ENCODE assay signal across 29 cellular contexts in the genomic region with DNA sequence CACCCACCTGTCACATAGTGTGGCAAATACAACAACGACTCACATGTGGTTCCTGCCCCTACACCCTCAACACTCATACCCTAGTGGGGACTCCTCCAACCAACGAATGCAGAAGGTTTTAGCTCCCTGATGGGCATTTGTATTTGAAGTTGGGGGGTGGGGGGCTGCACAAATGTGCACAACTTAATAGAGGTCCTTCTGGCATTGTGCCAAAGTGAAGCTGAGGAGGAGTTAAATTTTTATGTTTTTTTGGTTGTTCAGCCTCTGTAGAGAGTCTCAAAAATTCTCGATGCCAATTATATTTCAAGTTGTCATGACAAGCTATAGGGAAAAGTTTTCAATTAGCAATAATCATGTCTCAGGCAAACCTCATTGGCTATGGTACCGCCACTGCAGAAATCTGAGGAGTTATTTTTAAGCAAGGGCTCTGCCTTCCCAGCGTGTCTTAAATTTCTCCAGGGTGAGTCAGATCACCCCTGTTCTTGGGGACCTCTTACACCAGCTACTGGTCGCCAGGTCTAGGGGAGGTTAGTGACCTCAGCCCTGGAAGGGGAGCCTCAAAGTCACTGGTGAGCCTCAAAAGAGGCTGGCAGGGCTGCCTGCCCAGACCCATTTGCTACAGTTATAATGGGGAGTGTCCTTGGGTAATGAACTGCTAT.
DNase-seq lines count a peak whose midpoint lies in the region; ATAC-seq and TF ChIP-seq lines count a peak whose summit lies in the region.
"Had no signal": no experiment of that assay in that cellular context is flagged by ENCODE, and none has a peak within 500 bp of the region (broad histone marks: within the 10 kb centered on the region; RNA-seq: fewer than 3 reads in every experiment).

No MANE protein-coding gene starts in this region.

- WGBS in psoas muscle, 3 donors = 44 to 63% (median 50%) methylated on average over 6 of the region's 6 CpGs

- no peaks in the 10 kb centered on the region for H3K36me3 ChIP-seq in psoas muscle (ENCODE audit: insufficient read depth in 1 of 2, low read depth in 1 of 2)
- H3K36me3 ChIP-seq: esophagus muscularis mucosa, gastroesophageal sphincter, sigmoid colon, stomach, tibial artery had no signal

- H3K27ac Mint-ChIP-seq in activated CD4-positive, alpha-beta T cell treated with anti-CD3 and anti-CD28 coated beads, Interleukin-2, amount 10 ng/mL, durations not matched to agents 24 days and 14 days = peak overlapping the region; percentile 64
- peak overlapping the region; percentile 63 for H3K27ac Mint-ChIP-seq in activated T-helper 1 cell treated with anti-CD3 and anti-CD28 coated beads, Interleukin-12 subunit alpha, Interleukin-12 subunit beta, Interleukin-2, Interleukin-4 antibody, amounts not matched to agents 30 ng/mL and 10 ng/mL and 1 ng/mL, durations not matched to agents 14 hours and 24 hours and 36 hours
- H3K27ac Mint-ChIP-seq: B cell, endodermal cell, mesothelial cell of epicardium had no signal

- H3K4me1 Mint-ChIP-seq in activated CD4-positive, alpha-beta T cell treated with anti-CD3 and anti-CD28 coated beads, Interleukin-2, amount 10 ng/mL, durations not matched to agents 24 days and 14 days = peaks cover 33% of the 10 kb centered on the region
- H3K4me1 Mint-ChIP-seq in activated T-helper 1 cell treated with anti-CD3 and anti-CD28 coated beads, Interleukin-12 subunit alpha, Interleukin-12 subunit beta, Interleukin-2, Interleukin-4 antibody, amounts not matched to agents 30 ng/mL and 10 ng/mL and 1 ng/mL, durations not matched to agents 14 hours and 24 hours and 36 hours (ENCODE audit: low read depth) = peaks cover 30% of the 10 kb centered on the region
- H3K4me1 Mint-ChIP-seq: mesothelial cell of epicardium had no signal

- no peak overlapping the region for H3K4me3 Mint-ChIP-seq in activated CD4-positive, alpha-beta T cell treated with anti-CD3 and anti-CD28 coated beads, Interleukin-2, amount 10 ng/mL, durations not matched to agents 24 days and 14 days
- no peak overlapping the region for H3K4me3 Mint-ChIP-seq in activated T-helper 1 cell treated with anti-CD3 and anti-CD28 coated beads, Interleukin-12 subunit alpha, Interleukin-12 subunit beta, Interleukin-2, Interleukin-4 antibody, amounts not matched to agents 30 ng/mL and 10 ng/mL and 1 ng/mL, durations not matched to agents 14 hours and 24 hours and 36 hours
- H3K4me3 Mint-ChIP-seq: endodermal cell, mesothelial cell of epicardium had no signal

- DNase-seq in activated CD4-positive, alpha-beta T cell treated with anti-CD3 and anti-CD28 coated beads, Interleukin-2, amount 10 ng/mL, durations not matched to agents 24 days and 14 days = no peak
- no peak for DNase-seq in activated CD4-positive, alpha-beta T cell treated with anti-CD3 and anti-CD28 coated beads for 4 hours
- DNase-seq in GM03348 (ENCODE audit: low spot score) (peak; percentile 70), psoas muscle (no peak), retina (no peak), RKO (ENCODE audit: low spot score) (no peak)
- no peak for DNase-seq in activated T-helper 1 cell treated with anti-CD3 and anti-CD28 coated beads, Interleukin-12 subunit alpha, Interleukin-12 subunit beta, Interleukin-2, Interleukin-4 antibody, amounts not matched to agents 30 ng/mL and 10 ng/mL and 1 ng/mL, durations not matched to agents 14 hours and 24 hours and 36 hours (ENCODE audit: low spot score)
- DNase-seq: 8988T; activated CD4-positive, CD25-positive, alpha-beta regulatory T cell; activated naive CD4-positive, alpha-beta T cell; activated T-cell treated with anti-CD3 and anti-CD28 coated beads, Interleukin-2, amount 50 U/mL, for 1 hour; amygdala; DMS79; endodermal cell; hypothalamus; Kasumi-1; NCI-H1048; NCI-H187; NCI-H526; stomach; T-helper 9 cell; tibial artery had no signal

- H3K27me3 Mint-ChIP-seq in activated CD4-positive, alpha-beta T cell treated with anti-CD3 and anti-CD28 coated beads, Interleukin-2, amount 10 ng/mL, durations not matched to agents 24 days and 14 days = peaks cover 10% of the 10 kb centered on the region
- peaks cover 4% of the 10 kb centered on the region for H3K27me3 Mint-ChIP-seq in activated T-helper 1 cell treated with anti-CD3 and anti-CD28 coated beads, Interleukin-12 subunit alpha, Interleukin-12 subunit beta, Interleukin-2, Interleukin-4 antibody, amounts not matched to agents 30 ng/mL and 10 ng/mL and 1 ng/mL, durations not matched to agents 14 hours and 24 hours and 36 hours (ENCODE audit: insufficient read depth)

- H3K36me3 Mint-ChIP-seq in activated CD4-positive, alpha-beta T cell treated with anti-CD3 and anti-CD28 coated beads, Interleukin-2, amount 10 ng/mL, durations not matched to agents 24 days and 14 days (ENCODE audit: low read depth) = no peaks in the 10 kb centered on the region
- peaks cover 1% of the 10 kb centered on the region for H3K36me3 Mint-ChIP-seq in activated T-helper 1 cell treated with anti-CD3 and anti-CD28 coated beads, Interleukin-12 subunit alpha, Interleukin-12 subunit beta, Interleukin-2, Interleukin-4 antibody, amounts not matched to agents 30 ng/mL and 10 ng/mL and 1 ng/mL, durations not matched to agents 14 hours and 24 hours and 36 hours (ENCODE audit: low read depth)
- H3K36me3 Mint-ChIP-seq: mesothelial cell of epicardium had no signal

- peaks cover 29% of the 10 kb centered on the region for H3K4me1 ChIP-seq in psoas muscle

- no peaks in the 10 kb centered on the region for H3K27me3 ChIP-seq in psoas muscle (ENCODE audit: insufficient read depth in 3 of 3, low read length in 2 of 3)
- H3K27me3 ChIP-seq: esophagus muscularis mucosa, gastroesophageal sphincter, sigmoid colon, stomach, tibial artery had no signal

- TF ChIP-seq CTCF in psoas muscle (IDR thresholded peaks at IDR 0.05) = no peak

- H3K9me3 ChIP-seq in psoas muscle = no peaks in the 10 kb centered on the region
- H3K9me3 ChIP-seq: gastroesophageal sphincter, sigmoid colon, stomach, tibial artery had no signal

- intact Hi-C loops in activated CD4-positive, alpha-beta T cell treated with anti-CD3 and anti-CD28 coated beads, Interleukin-2, amount 10 ng/mL, durations not matched to agents 24 days and 14 days (cut with micrococcal nuclease) = no loop called here
- intact Hi-C loops in activated T-helper 1 cell treated with anti-CD3 and anti-CD28 coated beads, Interleukin-12 subunit alpha, Interleukin-12 subunit beta, Interleukin-2, Interleukin-4 antibody, amounts not matched to agents 30 ng/mL and 10 ng/mL and 1 ng/mL, durations not matched to agents 14 hours and 24 hours and 36 hours (cut with micrococcal nuclease) = no loop called here
- intact Hi-C loops in psoas muscle (cut with DNase I) = loop anchor here in 1 of 2 donors (2.0 kb wide), 1 partner anchor 16 kb away; no protein-coding TSS in a partner anchor

- ATAC-seq in psoas muscle = peak; percentile 40 to 62 (median 48)
- ATAC-seq in GM18907 (IDR thresholded peaks at IDR 0.05; ENCODE audit: unreplicated experiment) = no peak
- ATAC-seq: GM12878 had no signal

- H3K9me3 Mint-ChIP-seq in activated CD4-positive, alpha-beta T cell treated with anti-CD3 and anti-CD28 coated beads, Interleukin-2, amount 10 ng/mL, durations not matched to agents 24 days and 14 days = peaks cover 7% of the 10 kb centered on the region
- peaks cover 7% of the 10 kb centered on the region for H3K9me3 Mint-ChIP-seq in activated T-helper 1 cell treated with anti-CD3 and anti-CD28 coated beads, Interleukin-12 subunit alpha, Interleukin-12 subunit beta, Interleukin-2, Interleukin-4 antibody, amounts not matched to agents 30 ng/mL and 10 ng/mL and 1 ng/mL, durations not matched to agents 14 hours and 24 hours and 36 hours

- peak overlapping the region; percentile 67 for H3K27ac ChIP-seq in psoas muscle

- peak overlapping the region; percentile 7 for H3K4me3 ChIP-seq in psoas muscle
- H3K4me3 ChIP-seq: GM12878 had no signal
